Comparison of ENCODE assay signal across 2 cellular contexts in the genomic region with DNA sequence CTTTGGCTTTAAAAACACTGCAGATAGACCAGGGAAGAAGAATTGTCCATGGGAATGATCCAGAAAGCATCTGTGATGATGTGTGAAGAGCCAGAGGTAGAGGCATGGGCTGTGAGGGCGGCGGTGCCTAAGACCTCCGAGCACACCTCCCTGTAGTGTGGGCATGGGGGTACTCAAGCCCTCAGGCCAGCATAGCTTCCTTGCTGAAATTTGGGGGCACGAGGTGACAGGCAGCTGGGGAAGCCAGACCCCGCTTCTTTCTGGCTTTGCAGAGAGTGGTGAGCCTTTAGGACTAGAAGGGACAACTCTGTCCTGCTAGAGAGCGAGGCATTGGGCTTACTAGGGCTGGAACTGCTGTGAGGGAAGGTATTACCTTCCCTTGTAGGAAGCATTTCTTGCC.
TF ChIP-seq lines count a peak whose summit lies in the region.

No MANE protein-coding gene starts in this region.

TF ChIP-seq in HCT116, 20 proteins besides CTCF, POLR2A, EP300 and RAD21:
- TF ChIP-seq JUND (IDR thresholded peaks at IDR 0.05) = no peak
- TF ChIP-seq, protein P1, sequence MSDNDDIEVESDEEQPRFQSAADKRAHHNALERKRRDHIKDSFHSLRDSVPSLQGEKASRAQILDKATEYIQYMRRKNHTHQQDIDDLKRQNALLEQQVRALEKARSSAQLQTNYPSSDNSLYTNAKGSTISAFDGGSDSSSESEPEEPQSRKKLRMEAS (IDR thresholded peaks at IDR 0.05) = no peak
- no peak for TF ChIP-seq SP1 (IDR thresholded peaks at IDR 0.05; ENCODE audit: low read depth)
- no peak for TF ChIP-seq SIN3A (IDR thresholded peaks at IDR 0.05; ENCODE audit: low read depth)
- TF ChIP-seq CBX3 (IDR thresholded peaks at IDR 0.05; ENCODE audit: low read depth) = no peak
- no peak for TF ChIP-seq FOSL1 (IDR thresholded peaks at IDR 0.05; ENCODE audit: low read depth)
- no peak for TF ChIP-seq ZBTB33 (IDR thresholded peaks at IDR 0.05; ENCODE audit: extremely low read depth, insufficient replicate concordance, low read length)
- TF ChIP-seq, protein P2, sequence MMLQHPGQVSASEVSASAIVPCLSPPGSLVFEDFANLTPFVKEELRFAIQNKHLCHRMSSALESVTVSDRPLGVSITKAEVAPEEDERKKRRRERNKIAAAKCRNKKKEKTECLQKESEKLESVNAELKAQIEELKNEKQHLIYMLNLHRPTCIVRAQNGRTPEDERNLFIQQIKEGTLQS (IDR thresholded peaks at IDR 0.05) = no peak
- no peak for TF ChIP-seq SRF (IDR thresholded peaks at IDR 0.05; ENCODE audit: low read depth)
- TF ChIP-seq ZNF274 (IDR thresholded peaks at IDR 0.05; ENCODE audit: low read depth, low read length) = no peak
- TF ChIP-seq YY1 (IDR thresholded peaks at IDR 0.05; ENCODE audit: extremely low read depth, insufficient replicate concordance, low read depth, low read length) = no peak
TF ChIP-seq in HCT116: peak in this region for 0.

TF ChIP-seq in H1, 55 proteins besides CTCF, POLR2A, EP300 and RAD21:
- no peak for TF ChIP-seq SIX5 (IDR thresholded peaks at IDR 0.05; ENCODE audit: low read depth, low read length)
- TF ChIP-seq SP4 (IDR thresholded peaks at IDR 0.05; ENCODE audit: low read length) = no peak
- TF ChIP-seq BCL11A (IDR thresholded peaks at IDR 0.05; ENCODE audit: low read depth in 2 of 2, low read length in 2 of 2) = no peak
- TF ChIP-seq SIRT6 (IDR thresholded peaks at IDR 0.05; ENCODE audit: low read length) = no peak
- TF ChIP-seq TEAD4 (IDR thresholded peaks at IDR 0.05; ENCODE audit: low read depth, low read length) = no peak
- TF ChIP-seq CHD7 (IDR thresholded peaks at IDR 0.05; ENCODE audit: insufficient replicate concordance, low read length) = no peak
- no peak for TF ChIP-seq RXRA (IDR thresholded peaks at IDR 0.05; ENCODE audit: insufficient read depth, low read depth, low read length)
- no peak for TF ChIP-seq NANOG (IDR thresholded peaks at IDR 0.05; ENCODE audit: insufficient read depth, low read depth, low read length, poor library complexity, severe bottlenecking)
